19 cellular contexts compared by ENCODE assay signal in the genomic region with DNA sequence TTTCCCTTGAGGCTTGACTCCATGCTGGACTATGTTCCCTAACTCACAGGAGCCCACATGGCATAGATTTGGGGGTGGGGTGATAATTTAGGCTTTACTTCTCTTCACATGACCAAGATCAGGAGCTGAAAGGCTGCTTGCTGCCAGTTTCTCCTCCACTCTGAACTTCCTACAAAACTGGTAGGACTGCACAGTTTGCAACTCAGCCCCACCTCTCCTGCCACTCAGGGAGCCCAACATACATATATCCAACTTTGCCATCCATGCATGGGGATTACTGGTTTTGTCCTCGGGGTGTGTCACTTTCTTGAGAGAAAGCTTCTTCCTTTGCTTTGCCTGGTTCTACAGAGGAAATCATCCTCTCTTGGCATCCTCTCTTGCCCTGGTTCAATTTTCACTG.
"Had no signal": no experiment of that assay in that cellular context is flagged by ENCODE, and none has a peak within 500 bp of the region (broad histone marks: within the 10 kb centered on the region; RNA-seq: fewer than 3 reads in every experiment).

No MANE protein-coding gene starts in this region.

- FAIRE-seq: islet of Langerhans had no signal

- ATAC-seq: activated CD4-positive, alpha-beta T cell treated with anti-CD3 and anti-CD28 coated beads for 36 hours; foreskin keratinocyte; heart left ventricle; left lung; stimulated activated naive CD8-positive, alpha-beta T cell treated with anti-CD3 and anti-CD28 coated beads, Interleukin-15, Interleukin-2, amounts not matched to agents 100 U/mL and 50 U/mL, for 24 hours; upper lobe of right lung had no signal

- H3K4me3 ChIP-seq: heart left ventricle, left lung, sigmoid colon, testis, upper lobe of right lung had no signal

- H3K4me1 ChIP-seq: foreskin keratinocyte had no signal

- H3K9me3 ChIP-seq: left lung, sigmoid colon, testis, upper lobe of right lung had no signal

- H3K9me3 Mint-ChIP-seq: activated CD4-positive, alpha-beta memory T cell treated with anti-CD3 and anti-CD28 coated beads, Interleukin-2, amount 10 ng/mL, durations not matched to agents 7 days and 5 days; neural crest cell had no signal

- DNase-seq: activated CD4-positive, alpha-beta memory T cell treated with anti-CD3 and anti-CD28 coated beads, Interleukin-2, amount 10 ng/mL, durations not matched to agents 7 days and 5 days; activated CD4-positive, alpha-beta T cell treated with anti-CD3 and anti-CD28 coated beads for 36 hours; activated CD8-positive, alpha-beta memory T cell treated with anti-CD3 and anti-CD28 coated beads, Interleukin-2, amount 50 U/mL, for 48 hours; activated naive CD4-positive, alpha-beta T cell treated with Interleukin-2 at 50 U/mL for 16 hours; cortex of kidney; effector memory CD4-positive, alpha-beta T cell; erythroblast; foreskin keratinocyte; heart left ventricle; sigmoid colon; stimulated activated CD4-positive, alpha-beta T cell treated with anti-CD3 and anti-CD28 coated beads, Interleukin-2, amount 100 ng/mL, for 48 hours; stimulated activated naive CD8-positive, alpha-beta T cell treated with anti-CD3 and anti-CD28 coated beads, Interleukin-15, Interleukin-2, amounts not matched to agents 100 U/mL and 50 U/mL, for 24 hours; T1000; testis; upper lobe of right lung had no signal

- H3K27me3 ChIP-seq: foreskin keratinocyte, heart left ventricle, left lung, sigmoid colon, testis, upper lobe of right lung had no signal

- H3K4me3 Mint-ChIP-seq: activated CD4-positive, alpha-beta memory T cell treated with anti-CD3 and anti-CD28 coated beads, Interleukin-2, amount 10 ng/mL, durations not matched to agents 7 days and 5 days; activated CD4-positive, alpha-beta T cell treated with anti-CD3 and anti-CD28 coated beads for 36 hours; neural crest cell had no signal

- H3K27ac Mint-ChIP-seq: activated CD4-positive, alpha-beta memory T cell treated with anti-CD3 and anti-CD28 coated beads, Interleukin-2, amount 10 ng/mL, durations not matched to agents 7 days and 5 days; activated CD4-positive, alpha-beta T cell treated with anti-CD3 and anti-CD28 coated beads for 36 hours had no signal

- H3K36me3 ChIP-seq: left lung, sigmoid colon, upper lobe of right lung had no signal

- H3K27me3 Mint-ChIP-seq: activated CD4-positive, alpha-beta memory T cell treated with anti-CD3 and anti-CD28 coated beads, Interleukin-2, amount 10 ng/mL, durations not matched to agents 7 days and 5 days; activated CD4-positive, alpha-beta T cell treated with anti-CD3 and anti-CD28 coated beads for 36 hours had no signal

- H3K27ac ChIP-seq: foreskin keratinocyte, heart left ventricle, left lung, sigmoid colon, testis, upper lobe of right lung, VCaP had no signal
